In genomic region chr16:67892375-67892774, GRCh38 we compare ENCODE assay signal across 1 cellular context.
TF ChIP-seq lines count a peak whose summit lies in the region.

No MANE protein-coding gene starts in this region.

TF ChIP-seq in endothelial cell of umbilical vein, 7 proteins besides CTCF, POLR2A, EP300 and RAD21:
- TF ChIP-seq FOS (IDR thresholded peaks at IDR 0.05; ENCODE audit: borderline replicate concordance, insufficient read depth, low read length) (no peak), MAX (IDR thresholded peaks at IDR 0.05; ENCODE audit: insufficient read depth, insufficient read length) (no peak)
